In genomic region chr19:55301459-55302331, GRCh38 we compare ENCODE assay signal across 8 cellular contexts. TPM values are rescaled to one million over a fixed set of nuclear protein-coding genes. Genes with fewer than 3 reads are reported as not detected.
DNase-seq lines count a peak whose midpoint lies in the region; ATAC-seq and TF ChIP-seq lines count a peak whose summit lies in the region.

No MANE protein-coding gene starts in this region.

- peak; percentile 93 for TF ChIP-seq CTCF in MM.1S (IDR thresholded peaks at IDR 0.05; ENCODE audit: low read length)
- peak; percentile 91 for TF ChIP-seq CTCF in SU-DHL-6 (IDR thresholded peaks at IDR 0.05; ENCODE audit: insufficient read depth, low read length, poor library complexity, severe bottlenecking)
- peak; percentile 92 to 99 (median 97) for TF ChIP-seq CTCF in heart right ventricle (IDR thresholded peaks at IDR 0.05)
- peak; percentile 93 to 99 (median 97) for TF ChIP-seq CTCF in uterus (IDR thresholded peaks at IDR 0.05)

- 15 to 18% methylated on average over 42 of the region's 42 CpGs for WGBS in heart right ventricle, 2 donors

- H3K36me3 ChIP-seq in MM.1S (replicated peaks; ENCODE audit: insufficient read depth, low read length) (no peaks in the 10 kb centered on the region), SU-DHL-6 (ENCODE audit: low read length) (no peaks in the 10 kb centered on the region), heart right ventricle (peaks cover 0 to 45% (median 0%) of the 10 kb centered on the region in 9 donors), rectal smooth muscle tissue (ENCODE audit: control insufficient read depth, insufficient read depth, low read length) (peaks cover 3% of the 10 kb centered on the region), uterus (no peaks in the 10 kb centered on the region)

- H3K4me2 ChIP-seq in MM.1S (ENCODE audit: low read depth, low read length) (peak overlapping the region; percentile 80), SU-DHL-6 (ENCODE audit: low read depth, low read length, poor library complexity, severe bottlenecking) (peak overlapping the region; percentile 54)

- H3K9me3 ChIP-seq in MM.1S (replicated peaks; ENCODE audit: insufficient read depth, low read length) (no peaks in the 10 kb centered on the region), SU-DHL-6 (ENCODE audit: insufficient read depth, low read length) (no peaks in the 10 kb centered on the region), heart right ventricle (no peaks in the 10 kb centered on the region), uterus (no peaks in the 10 kb centered on the region)

- H3K79me2 ChIP-seq in MM.1S (ENCODE audit: low read length) (0 out of 2 replicates have a peak, but pooled peaks cover 4% of the 10 kb centered on the region), SU-DHL-6 (ENCODE audit: insufficient read depth, low read length) (no peaks in the 10 kb centered on the region)

- H3K27ac ChIP-seq in MM.1S (ENCODE audit: low read length) (no peak overlapping the region), SU-DHL-6 (ENCODE audit: low read depth, low read length) (no peak overlapping the region), heart right ventricle (peak overlapping the region in 1 of 10 donors; percentile 62), rectal smooth muscle tissue (ENCODE audit: low read depth, low read length) (no peak overlapping the region), uterus (peak overlapping the region in 1 of 2 donors; percentile 40)

- H3K27me3 ChIP-seq in MM.1S (replicated peaks; ENCODE audit: insufficient read depth, low read length) (no peaks in the 10 kb centered on the region), SU-DHL-6 (ENCODE audit: low read length) (no peaks in the 10 kb centered on the region), heart right ventricle (no peaks in the 10 kb centered on the region), rectal smooth muscle tissue (ENCODE audit: control insufficient read depth, insufficient read depth, low read length) (no peaks in the 10 kb centered on the region), uterus (no peaks in the 10 kb centered on the region)

- H3K9me2 ChIP-seq in MM.1S (replicated peaks; ENCODE audit: insufficient read depth, low read length) (no peaks in the 10 kb centered on the region), SU-DHL-6 (replicated peaks; ENCODE audit: insufficient read depth, low read length) (no peaks in the 10 kb centered on the region)

- H3K4me1 ChIP-seq in MM.1S (ENCODE audit: low read length) (peaks cover 1% of the 10 kb centered on the region), heart right ventricle (peaks cover 0 to 9% (median 3%) of the 10 kb centered on the region in 9 donors), rectal smooth muscle tissue (ENCODE audit: control insufficient read depth, insufficient read depth, low read length) (no peaks in the 10 kb centered on the region), uterus (peaks cover 0 to 5% of the 10 kb centered on the region in 2 donors)

- H4K20me1 ChIP-seq in MM.1S (ENCODE audit: insufficient read depth, low read length) (no peaks in the 10 kb centered on the region), SU-DHL-6 (ENCODE audit: low read depth, low read length) (no peaks in the 10 kb centered on the region)

- H3K4me3 ChIP-seq in MM.1S (ENCODE audit: low read length) = peak overlapping the region; percentile 62
- peak overlapping the region; percentile 18 for H3K4me3 ChIP-seq in SU-DHL-6 (ENCODE audit: insufficient read depth, low read length, poor library complexity, severe bottlenecking)
- peak overlapping the region in 8 of 10 donors; percentile 7 to 51 (median 46) for H3K4me3 ChIP-seq in heart right ventricle
- H3K4me3 ChIP-seq in rectal smooth muscle tissue (ENCODE audit: low read length) = peak overlapping the region; percentile 41
- H3K4me3 ChIP-seq in uterus = peak overlapping the region in 1 of 2 donors; percentile 21

- DNase-seq in Caki2 (ENCODE audit: low read depth) = peak; percentile 74
- peak; percentile 90 for DNase-seq in MM.1S
- peak; percentile 96 for DNase-seq in activated naive CD8-positive, alpha-beta T cell treated with anti-CD3 and anti-CD28 coated beads, Interleukin-2, amount 50 U/mL, for 16 hours (ENCODE audit: low read depth, low spot score)
- DNase-seq in heart right ventricle = peak; percentile 86 to 93
- peak; percentile 85 to 88 for DNase-seq in uterus

- in situ Hi-C loops in Caki2 (cut with HindIII; ENCODE audit: low pct_unique_long_range_greater_than_20kb, low sequenced_read_pairs) = no loop called here

- H2AFZ ChIP-seq in MM.1S (ENCODE audit: low read length) = peak overlapping the region; percentile 76
- H2AFZ ChIP-seq in SU-DHL-6 (ENCODE audit: low read depth, low read length, severe bottlenecking) = peak overlapping the region; percentile 90

- peak; percentile 8 to 16 for TF ChIP-seq POLR2A in uterus (IDR thresholded peaks at IDR 0.05)

- H3F3A ChIP-seq in MM.1S (ENCODE audit: insufficient read depth, low read length) = peaks cover 3% of the 10 kb centered on the region; the same call in 1 of the 2 replicates
- no peaks in the 10 kb centered on the region for H3F3A ChIP-seq in SU-DHL-6 (ENCODE audit: insufficient read depth)

- ATAC-seq in GM21723 (IDR thresholded peaks at IDR 0.05; ENCODE audit: unreplicated experiment) = peak; percentile 60
- peak; percentile 84 to 92 (median 90) for ATAC-seq in heart right ventricle

- intact Hi-C loops in heart right ventricle (cut with DNase I) (loop anchor here in 9 of 10 donors (2.0 to 10.0 kb wide), 5 partner anchors 36 to 113 kb away; partner anchors contain the start of genes TMEM238 (in 8 of the 9), KMT5C (in 3 of the 9) and RPL28 (in 2 of the 9)), uterus (cut with DNase I; ENCODE audit: low total_unique reads) (loop anchor here (5.0 kb wide), 1 partner anchor 81 kb away; the partner anchor contains the start of gene TMEM238)

- H3K9ac ChIP-seq in MM.1S (ENCODE audit: low read length) = peak overlapping the region; percentile 57
- peak overlapping the region; percentile 51 for H3K9ac ChIP-seq in SU-DHL-6 (ENCODE audit: low read length)
- no peak overlapping the region for H3K9ac ChIP-seq in rectal smooth muscle tissue (ENCODE audit: low read length)

RNA-seq across cellular contexts. Expression of gene BRSK1, which starts 17.9 kb away (rescaled TPM):
- 0.41 and 0.64 TPM in 2 replicates for total RNA-seq in Caki2 (2014; rRNA removed; shearing (Covaris generic); ENCODE audit: low replicate concordance)
- 10 to 100 TPM in 2 of 10 donors, 1 to 10 TPM in 8; 2.3 to 12.6 (median 4.1) TPM for total RNA-seq in heart right ventricle
- polyA plus RNA-seq in heart right ventricle = 1 to 10 TPM; 1.8 to 2.0 TPM
- 10 to 100 TPM in 2 of 4 donors, 1 to 10 TPM in 1, not detected in 1; 4.1 to 17.1 (median 12.0) TPM for total RNA-seq in uterus

RNA-seq across cellular contexts. Expression of gene HSPBP1, which starts 21.8 kb away (rescaled TPM):
- total RNA-seq in Caki2 (2014; rRNA removed; shearing (Covaris generic); ENCODE audit: low replicate concordance) = 128 and 145 TPM in 2 replicates
- total RNA-seq in heart right ventricle = 10 to 100 TPM; 26.7 to 41.6 (median 31.6) TPM
- 10 to 100 TPM; 54.2 to 83.7 TPM for polyA plus RNA-seq in heart right ventricle
- 10 to 100 TPM in 3 of 4 donors, 1 to 10 TPM in 1; 1.3 to 37.4 (median 25.6) TPM for total RNA-seq in uterus

RNA-seq across cellular contexts. Expression of gene TMEM150B, which starts 23.4 kb away (rescaled TPM):
- 0.61 and 1.3 TPM in 2 replicates for total RNA-seq in Caki2 (2014; rRNA removed; shearing (Covaris generic); ENCODE audit: low replicate concordance)
- total RNA-seq in heart right ventricle (1 to 10 TPM in 3 of 10 donors, under 1 TPM in 4, not detected in 3; 0.41 to 6.5 (median 0.75) TPM), uterus (1 to 10 TPM in 1 of 4 donors, not detected in 3; 2.6 TPM)
- polyA plus RNA-seq in heart right ventricle = under 1 TPM in 1 of 2 donors, not detected in 1; 0.38 TPM

RNA-seq across cellular contexts. Expression of gene KMT5C, which starts 38.0 kb away (rescaled TPM):
- total RNA-seq in Caki2 (2014; rRNA removed; shearing (Covaris generic); ENCODE audit: low replicate concordance) = 11.8 and 18.4 TPM in 2 replicates
- total RNA-seq in heart right ventricle (1 to 10 TPM; 4.0 to 9.2 (median 6.9) TPM), uterus (10 to 100 TPM; 12.4 to 65.6 (median 15.9) TPM)
- polyA plus RNA-seq in heart right ventricle = 10 to 100 TPM in 1 of 2 donors, 1 to 10 TPM in 1; 4.7 to 12.4 TPM

RNA-seq across cellular contexts. Expression of gene PPP6R1, which starts 42.9 kb away (rescaled TPM):
- total RNA-seq in Caki2 (2014; rRNA removed; shearing (Covaris generic); ENCODE audit: low replicate concordance) = 79.8 and 94.5 TPM in 2 replicates
- total RNA-seq in heart right ventricle = 10 to 100 TPM; 31.1 to 51.3 (median 39.0) TPM
- polyA plus RNA-seq in heart right ventricle = 10 to 100 TPM; 36.8 to 38.0 TPM
- total RNA-seq in uterus = 10 to 100 TPM in 2 of 4 donors, 1 to 10 TPM in 2; 5.6 to 70.4 (median 16.3) TPM
